Comparison of ENCODE assay signal across 10 cellular contexts in genomic region chr21:25313891-25314646, GRCh38.
DNase-seq lines count a peak whose midpoint lies in the region; ATAC-seq lines count a peak whose summit lies in the region.
"Had no signal": no experiment of that assay in that cellular context is flagged by ENCODE, and none has a peak within 500 bp of the region (broad histone marks: within the 10 kb centered on the region; RNA-seq: fewer than 3 reads in every experiment).

No MANE protein-coding gene starts in this region.

- no peaks in the 10 kb centered on the region for H3K36me3 ChIP-seq in SK-N-MC (ENCODE audit: insufficient read depth, low read length)
- H3K36me3 ChIP-seq: pancreas had no signal

- H3K9me3 Mint-ChIP-seq in IgD-negative memory B cell: peaks cover 0 to 9% (median 3%) of the 10 kb centered on the region in 3 donors

- peak overlapping the region; percentile 41; the same call in 1 of the 2 replicates for H3K4me3 ChIP-seq in SK-N-MC
- H3K4me3 ChIP-seq: pancreas had no signal

- H3K27me3 Mint-ChIP-seq in IgD-negative memory B cell: no peaks in the 10 kb centered on the region

- no peak overlapping the region for H3K9ac ChIP-seq in SK-N-MC (ENCODE audit: insufficient read length)

- peaks cover 3 to 6% (median 5%) of the 10 kb centered on the region in 3 donors for H3K4me1 Mint-ChIP-seq in IgD-negative memory B cell

- no peak for ATAC-seq in HG03354 (IDR thresholded peaks at IDR 0.05; ENCODE audit: poor library complexity, severe bottlenecking, unreplicated experiment)
- ATAC-seq: pancreas had no signal

- H3K27ac Mint-ChIP-seq in IgD-negative memory B cell: peak overlapping the region in 1 of 3 donors; percentile 25

- peak; percentile 39 for DNase-seq in EH (ENCODE audit: low read depth)
- DNase-seq in SK-N-MC (ENCODE audit: low read depth, low spot score): peak; percentile 26
- peak; percentile 36 for DNase-seq in kidney tubule cell (ENCODE audit: low spot score)
- no peak for DNase-seq in NK-92 (lab: John Stamatoyannopoulos, UW; ENCODE audit: unreplicated experiment)
- no peak for DNase-seq in D341Med (ENCODE audit: low spot score)
- no peak for DNase-seq in 8988T
- DNase-seq: pancreas had no signal

- no peak overlapping the region for H3K27ac ChIP-seq in SK-N-MC
- H3K27ac ChIP-seq: epithelial cell of prostate, pancreas had no signal

- no peaks in the 10 kb centered on the region for H3K9me3 ChIP-seq in SK-N-MC (ENCODE audit: low read depth, low read length)
- H3K9me3 ChIP-seq: pancreas had no signal

- no peaks in the 10 kb centered on the region for H3K36me3 Mint-ChIP-seq in IgD-negative memory B cell

- peak overlapping the region in 3 of 4 donors; percentile 18 to 69 (median 18) for H3K4me3 Mint-ChIP-seq in IgD-negative memory B cell

Comparison
In these comparisons a context has a peak if more than half of its experiments do, and no peak if none do; other contexts are left out.
1. DNase-seq: peak in EH (single experiment), SK-N-MC (single experiment) and kidney tubule cell (single experiment); none in NK-92 (single experiment), D341Med (single experiment) and 8988T (single experiment).